ENCODE assay signal across 33 cellular contexts in the genomic region with DNA sequence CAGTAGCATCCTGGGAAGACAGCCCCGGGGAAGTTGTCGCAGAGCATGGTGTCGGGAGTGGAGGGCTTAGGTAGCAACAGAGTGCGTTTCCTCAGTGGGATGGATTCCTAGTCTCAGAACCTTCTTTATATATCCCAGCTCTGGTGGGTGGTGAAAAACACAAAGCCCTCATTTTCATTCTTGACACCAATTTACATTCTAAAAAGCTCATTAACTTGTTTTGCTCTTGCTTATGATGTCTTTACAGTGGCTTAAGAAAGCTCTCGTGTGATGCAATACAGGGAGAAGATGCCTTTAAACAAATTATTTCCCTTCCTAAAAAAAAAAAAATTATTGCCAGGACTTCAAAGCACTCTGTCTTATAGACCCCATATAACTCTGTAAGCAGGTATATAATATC. TPM values are rescaled to one million over a fixed set of nuclear protein-coding genes. Genes with fewer than 3 reads are reported as not detected.
"Had no signal": no experiment of that assay in that cellular context is flagged by ENCODE, and none has a peak within 500 bp of the region (broad histone marks: within the 10 kb centered on the region; RNA-seq: fewer than 3 reads in every experiment).

A gene with protein sequence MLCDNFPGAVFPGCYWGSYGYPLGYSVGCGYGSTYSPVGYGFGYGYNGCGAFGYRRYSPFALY (minus strand): TSS at position 101 of the 400 bp plus-strand sequence. CDS start 54 bp downstream, at position 47.

- H3K9me3 ChIP-seq: colonic mucosa, esophagus squamous epithelium, gastrocnemius medialis, heart right ventricle, left lung, lower lobe of right lung had no signal

- H3K36me3 Mint-ChIP-seq: mesothelial cell of epicardium; naive B cell; naive thymus-derived CD8-positive, alpha-beta T cell had no signal

- H3K4me3 Mint-ChIP-seq: dendritic cell treated with granulocyte-macrophage colony-stimulating factor and Interleukin-4, amounts not matched to agents 40 ng/mL and 50 ng/mL, for 4 days; effector memory CD8-positive, alpha-beta T cell; endodermal cell; mesothelial cell of epicardium; naive B cell; naive thymus-derived CD8-positive, alpha-beta T cell had no signal

- H3K4me3 ChIP-seq: colonic mucosa, esophagus squamous epithelium, gastrocnemius medialis, heart right ventricle, left lung, lower lobe of right lung, mucosa of descending colon had no signal

- H3K27ac ChIP-seq: colonic mucosa, epithelial cell of prostate, esophagus squamous epithelium, gastrocnemius medialis, heart right ventricle, left lung, lower lobe of right lung had no signal

- ATAC-seq: effector memory CD8-positive, alpha-beta T cell; esophagus mucosa; gastrocnemius medialis; heart right ventricle; left cardiac atrium; left lung; left ventricle myocardium superior; lower lobe of right lung; mucosa of descending colon; naive thymus-derived CD8-positive, alpha-beta T cell had no signal

- H3K27me3 ChIP-seq: colonic mucosa, esophagus squamous epithelium, gastrocnemius medialis, heart right ventricle, left lung had no signal

- H3K9me3 Mint-ChIP-seq: dendritic cell treated with granulocyte-macrophage colony-stimulating factor and Interleukin-4, amounts not matched to agents 40 ng/mL and 50 ng/mL, for 4 days; effector memory CD8-positive, alpha-beta T cell; endodermal cell; mesothelial cell of epicardium; naive thymus-derived CD8-positive, alpha-beta T cell had no signal

- H3K27ac Mint-ChIP-seq: dendritic cell treated with granulocyte-macrophage colony-stimulating factor and Interleukin-4, amounts not matched to agents 40 ng/mL and 50 ng/mL, for 4 days; effector memory CD8-positive, alpha-beta T cell; endodermal cell; mesothelial cell of epicardium; naive B cell; naive thymus-derived CD8-positive, alpha-beta T cell had no signal

- H3K4me1 Mint-ChIP-seq: endodermal cell; mesothelial cell of epicardium; naive B cell; naive thymus-derived CD8-positive, alpha-beta T cell had no signal

- DNase-seq: colonic mucosa; cortex of kidney; effector CD8-positive, alpha-beta T cell; effector memory CD8-positive, alpha-beta T cell; erythroblast; esophagus squamous epithelium; foreskin fibroblast; foreskin melanocyte; gastrocnemius medialis; glutamatergic neuron; head of caudate nucleus; heart right ventricle; hippocampal formation; left cardiac atrium; left lung; left ventricle myocardium superior; lower lobe of right lung; mesenchymal stem cell; mucosa of descending colon; naive B cell; naive thymus-derived CD8-positive, alpha-beta T cell had no signal

- H3K27me3 Mint-ChIP-seq: dendritic cell treated with granulocyte-macrophage colony-stimulating factor and Interleukin-4, amounts not matched to agents 40 ng/mL and 50 ng/mL, for 4 days had no signal

- H3K4me1 ChIP-seq: colonic mucosa, esophagus squamous epithelium, gastrocnemius medialis, heart right ventricle, left lung, lower lobe of right lung had no signal

- H3K36me3 ChIP-seq: colonic mucosa, esophagus squamous epithelium, gastrocnemius medialis, heart right ventricle, left lung, lower lobe of right lung had no signal

RNA-seq across cellular contexts. Expression of the gene that starts here (rescaled TPM):
- total RNA-seq: colonic mucosa; dermis microvascular lymphatic vessel endothelial cell; endodermal cell; esophagus mucosa; esophagus squamous epithelium; gastrocnemius medialis; glomerular endothelial cell; heart right ventricle; kidney epithelial cell; left cardiac atrium; left lung; left ventricle myocardium superior; lower lobe of right lung; lung microvascular endothelial cell; mesenteric fat pad; mesothelial cell of epicardium; mucosa of descending colon; myocyte; naive thymus-derived CD8-positive, alpha-beta T cell had no signal
- polyA plus RNA-seq: heart right ventricle; keratinocyte; naive thymus-derived CD8-positive, alpha-beta T cell had no signal
